Comparison of ENCODE assay signal across 9 cellular contexts in the genomic region with DNA sequence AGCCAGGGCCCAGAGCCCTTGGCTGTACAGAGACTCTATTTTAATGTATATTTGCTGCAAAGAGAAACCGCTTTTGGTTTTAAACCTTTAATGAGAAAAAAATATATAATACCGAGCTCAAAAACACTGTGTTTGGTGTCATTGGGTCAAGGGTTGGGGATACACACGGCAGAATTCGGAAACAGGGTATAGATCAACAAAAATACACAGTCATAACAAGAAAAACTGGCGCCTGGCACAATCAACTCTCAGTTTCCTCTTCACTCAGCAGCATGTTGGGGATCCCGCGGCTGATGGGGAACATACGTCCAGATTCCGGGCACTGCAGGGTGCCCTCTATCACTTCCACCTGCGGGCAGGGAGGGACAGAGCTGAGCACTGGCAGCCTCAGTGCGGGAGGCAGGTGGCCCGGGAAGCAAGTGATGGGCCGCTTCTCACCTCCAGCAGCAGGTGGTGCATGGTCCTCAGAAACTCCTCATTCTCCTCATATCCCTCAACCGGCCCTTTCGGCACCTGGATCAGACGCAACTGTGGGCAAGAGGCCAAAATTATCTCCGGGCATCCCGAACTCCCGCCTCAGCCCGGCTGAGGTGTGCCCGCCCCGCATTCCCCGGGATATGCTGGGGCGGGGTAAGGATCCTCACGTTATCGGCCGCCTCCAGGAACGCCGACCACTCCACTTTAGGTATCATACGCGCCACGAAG. TPM values are rescaled to one million over a fixed set of nuclear protein-coding genes. Genes with fewer than 3 reads are reported as not detected.
DNase-seq lines count a peak whose midpoint lies in the region; ATAC-seq and TF ChIP-seq lines count a peak whose summit lies in the region.
"Not testable (repeated sequence)": the region's sequence is repeated elsewhere in the genome, so short reads cannot be mapped to it uniquely, and the experiment has no call there.
"Had no signal": no experiment of that assay in that cellular context is flagged by ENCODE, and none has a peak within 500 bp of the region (broad histone marks: within the 10 kb centered on the region; RNA-seq: fewer than 3 reads in every experiment).

No MANE protein-coding gene starts in this region.

- in situ Hi-C loops in ACHN (cut with HindIII; ENCODE audit: low pct_ligation_motif_present, low pct_unique_long_range_greater_than_20kb, low sequenced_read_pairs); gastrocnemius medialis (cut with MboI; ENCODE audit: low sequenced_read_pairs in 4 of 4): not testable (repeated sequence)

- POLR2A ChIA-PET in activated CD8-positive, alpha-beta T cell treated with anti-CD3 and anti-CD28 coated beads for 36 hours (lab: Charles Lee), result interaction anchor here (0.6 to 4.1 kb wide), 24 partner anchors 11 to 425 kb away, joined by 3 to 35 read pairs (median 4); partner anchors contain the start of genes BAD, CCDC88B, ESRRA and RPS6KA4

- intact Hi-C loops in activated CD8-positive, alpha-beta T cell treated with anti-CD3 and anti-CD28 coated beads for 36 hours (cut with micrococcal nuclease), result not testable (repeated sequence)
- intact Hi-C loops in dorsolateral prefrontal cortex (cut with DNase I) (loop anchor here (1.0 to 10.0 kb wide), 4 partner anchors 11 to 328 kb away; partner anchors contain the start of genes ESRRA (in 1 of the 2) and RPS6KA4 (in 1 of the 2)), gastrocnemius medialis (cut with DNase I; ENCODE audit: low total_unique reads) (loop anchor here (1.0 kb wide), 1 partner anchor 46 kb away; no protein-coding TSS in a partner anchor)

- H3K27ac Mint-ChIP-seq in activated CD8-positive, alpha-beta T cell treated with anti-CD3 and anti-CD28 coated beads for 36 hours, result peak overlapping the region; percentile 100

- not testable (repeated sequence) for H3K9me3 Mint-ChIP-seq in activated CD8-positive, alpha-beta T cell treated with anti-CD3 and anti-CD28 coated beads for 36 hours

- H3K9me3 ChIP-seq in gastrocnemius medialis, result not testable (repeated sequence)

- DNase-seq in ACHN (peak; percentile 51), HT1080 (ENCODE audit: low read depth) (peak; percentile 51), gastrocnemius medialis (peak in 1 of 2 donors; percentile 42)
- DNase-seq in NK-92 treated with Interleukin-12 subunit alpha and Interleukin-12 subunit beta, amount 100 ng/mL, for 24 hours (lab: John Stamatoyannopoulos, UW), result peak; percentile 46
- peak; percentile 47 for DNase-seq in activated CD8-positive, alpha-beta T cell treated with anti-CD3 and anti-CD28 coated beads for 36 hours
- DNase-seq in dorsolateral prefrontal cortex, result not testable (repeated sequence)

- not testable (repeated sequence) for H3K27me3 ChIP-seq in dorsolateral prefrontal cortex; layer of hippocampus (ENCODE audit: control insufficient read depth, insufficient read depth, low read length); gastrocnemius medialis

- peak overlapping the region; percentile 68 to 99 (median 93) for H3K4me3 ChIP-seq in dorsolateral prefrontal cortex
- H3K4me3 ChIP-seq in gastrocnemius medialis, result peak overlapping the region; percentile 73 to 99 (median 91)

- TF ChIP-seq CTCF in activated CD8-positive, alpha-beta T cell treated with anti-CD3 and anti-CD28 coated beads for 36 hours (IDR thresholded peaks at IDR 0.05); gastrocnemius medialis (IDR thresholded peaks at IDR 0.05 in 4 of 5, conservative IDR thresholded peaks at IDR 0.05 in 1 of 5): not testable (repeated sequence)
- peak in 1 of 56 donors; percentile 3 for TF ChIP-seq CTCF in dorsolateral prefrontal cortex (IDR thresholded peaks at IDR 0.05 in 54 of 56, conservative IDR thresholded peaks at IDR 0.05 in 2 of 56; ENCODE audit: low read depth in 1 of 56, partially characterized antibody in 56 of 56)

- CTCF ChIA-PET in activated CD8-positive, alpha-beta T cell treated with anti-CD3 and anti-CD28 coated beads for 36 hours (lab: Charles Lee), result interaction anchor here (0.8 to 4.6 kb wide), 17 partner anchors 8 to 133 kb away, joined by 3 to 75 read pairs (median 7); partner anchors contain the start of genes BAD, CATSPERZ, CCDC88B and ESRRA

- peaks cover 47% of the 10 kb centered on the region for H3K36me3 Mint-ChIP-seq in activated CD8-positive, alpha-beta T cell treated with anti-CD3 and anti-CD28 coated beads for 36 hours (ENCODE audit: low read depth)

- not testable (repeated sequence) for TF ChIP-seq POLR2A in gastrocnemius medialis (IDR thresholded peaks at IDR 0.05)

- H3K27me3 Mint-ChIP-seq in activated CD8-positive, alpha-beta T cell treated with anti-CD3 and anti-CD28 coated beads for 36 hours, result not testable (repeated sequence)

- H3K4me1 Mint-ChIP-seq in activated CD8-positive, alpha-beta T cell treated with anti-CD3 and anti-CD28 coated beads for 36 hours (ENCODE audit: low read depth), result peaks cover 31% of the 10 kb centered on the region

- ATAC-seq in GM18907 (IDR thresholded peaks at IDR 0.05; ENCODE audit: unreplicated experiment) (peak; percentile 27), gastrocnemius medialis (peak in 1 of 2 donors; percentile 0)
- peak; percentile 0 for ATAC-seq in activated CD8-positive, alpha-beta T cell treated with anti-CD3 and anti-CD28 coated beads for 36 hours

- H3K4me3 Mint-ChIP-seq in activated CD8-positive, alpha-beta T cell treated with anti-CD3 and anti-CD28 coated beads for 36 hours, result peak overlapping the region; percentile 94

- H3K4me1 ChIP-seq in gastrocnemius medialis, result peaks cover 35 to 47% of the 10 kb centered on the region in 2 donors

- peaks cover 0 to 44% of the 10 kb centered on the region in 2 donors for H3K36me3 ChIP-seq in gastrocnemius medialis

- H3K27ac ChIP-seq in dorsolateral prefrontal cortex, result peak overlapping the region; percentile 93 to 100 (median 100)
- peak overlapping the region; percentile 100 for H3K27ac ChIP-seq in layer of hippocampus (ENCODE audit: low read depth, low read length)
- peak overlapping the region; percentile 88 to 98 (median 94) for H3K27ac ChIP-seq in gastrocnemius medialis

RNA-seq across cellular contexts. Expression of gene TRMT112, which starts 0.6 kb away (rescaled TPM):
- 471 and 628 TPM in 2 replicates for total RNA-seq in HT1080 (2014; rRNA removed; shearing (Covaris generic))
- polyA plus RNA-seq in HT1080 (2015; cell fraction: cytosol; rRNA removed), result 525 and 597 TPM in 2 replicates
- polyA plus RNA-seq in HT1080 (2015; cell fraction: nucleus; rRNA removed), result 199 and 226 TPM in 2 replicates
- 100 to 1,000 TPM; 197 TPM for total RNA-seq in activated CD8-positive, alpha-beta T cell treated with anti-CD3 and anti-CD28 coated beads for 36 hours
- total RNA-seq in dorsolateral prefrontal cortex (100 to 1,000 TPM in 110 of 120 experiments, 10 to 100 TPM in 10; 72.8 to 158 (median 122) TPM), gastrocnemius medialis (100 to 1,000 TPM; 133 to 226 (median 194) TPM)

RNA-seq across cellular contexts. Expression of gene PRDX5, which starts 1.1 kb away (rescaled TPM):
- total RNA-seq in HT1080 (2014; rRNA removed; shearing (Covaris generic)), result 274 and 324 TPM in 2 replicates
- 288 and 329 TPM in 2 replicates for polyA plus RNA-seq in HT1080 (2015; cell fraction: cytosol; rRNA removed)
- polyA plus RNA-seq in HT1080 (2015; cell fraction: nucleus; rRNA removed), result 115 and 139 TPM in 2 replicates
- 100 to 1,000 TPM; 103 to 105 TPM for total RNA-seq in activated CD8-positive, alpha-beta T cell treated with anti-CD3 and anti-CD28 coated beads for 36 hours
- 100 to 1,000 TPM; 101 to 340 (median 208) TPM for total RNA-seq in dorsolateral prefrontal cortex
- 100 to 1,000 TPM; 170 to 257 (median 219) TPM for total RNA-seq in gastrocnemius medialis

RNA-seq across cellular contexts. Expression of gene ESRRA, which starts 11.4 kb away (rescaled TPM):
- 74.5 and 77.5 TPM in 2 replicates for total RNA-seq in HT1080 (2014; rRNA removed; shearing (Covaris generic))
- polyA plus RNA-seq in HT1080 (2015; cell fraction: cytosol; rRNA removed), result 43.8 and 52.6 TPM in 2 replicates
- polyA plus RNA-seq in HT1080 (2015; cell fraction: nucleus; rRNA removed), result 31.1 and 34.1 TPM in 2 replicates
- total RNA-seq in activated CD8-positive, alpha-beta T cell treated with anti-CD3 and anti-CD28 coated beads for 36 hours, result 10 to 100 TPM; 37.5 to 42.4 TPM
- total RNA-seq in dorsolateral prefrontal cortex (10 to 100 TPM; 20.7 to 65.0 (median 36.4) TPM), gastrocnemius medialis (100 to 1,000 TPM; 192 to 471 (median 260) TPM)

RNA-seq across cellular contexts. Expression of gene CATSPERZ, which starts 16.6 kb away (rescaled TPM):
- total RNA-seq in HT1080 (2014; rRNA removed; shearing (Covaris generic)), result 1.0 and 1.2 TPM in 2 replicates
- polyA plus RNA-seq in HT1080 (2015; cell fraction: cytosol; rRNA removed), result 1.2 and 1.3 TPM in 2 replicates
- polyA plus RNA-seq in HT1080 (2015; cell fraction: nucleus; rRNA removed), result 0.43 and 0.62 TPM in 2 replicates
- under 1 TPM in 1 of 2 experiments, not detected in 1; 0.52 TPM for total RNA-seq in activated CD8-positive, alpha-beta T cell treated with anti-CD3 and anti-CD28 coated beads for 36 hours
- total RNA-seq in dorsolateral prefrontal cortex (1 to 10 TPM in 115 of 120 experiments, under 1 TPM in 3, not detected in 2; 0.69 to 9.3 (median 3.0) TPM), gastrocnemius medialis (not detected)
- total RNA-seq: T-helper 2 cell treated with Interferon-gamma antibody and Interleukin-4, amounts not matched to agents 100 ng/mL and 5 ng/mL, for 36 hours had no signal

RNA-seq across cellular contexts. Expression of gene CCDC88B, which starts 23.2 kb away (rescaled TPM):
- 4.9 and 7.1 TPM in 2 replicates for total RNA-seq in HT1080 (2014; rRNA removed; shearing (Covaris generic))
- 4.7 and 7.1 TPM in 2 replicates for polyA plus RNA-seq in HT1080 (2015; cell fraction: cytosol; rRNA removed)
- 3.2 and 4.9 TPM in 2 replicates for polyA plus RNA-seq in HT1080 (2015; cell fraction: nucleus; rRNA removed)
- total RNA-seq in activated CD8-positive, alpha-beta T cell treated with anti-CD3 and anti-CD28 coated beads for 36 hours, result 10 to 100 TPM; 65.8 to 76.1 TPM
- total RNA-seq in dorsolateral prefrontal cortex, result 10 to 100 TPM in 97 of 120 experiments, 1 to 10 TPM in 23; 7.7 to 30.7 (median 13.8) TPM
- total RNA-seq in gastrocnemius medialis, result 1 to 10 TPM in 3 of 4 donors, under 1 TPM in 1; 0.98 to 5.2 (median 2.1) TPM
